Comparison of ENCODE assay signal across 20 cellular contexts in genomic region chr5:96024683-96025475, GRCh38.
DNase-seq lines count a peak whose midpoint lies in the region; ATAC-seq, FAIRE-seq and TF ChIP-seq lines count a peak whose summit lies in the region.
"Had no signal": no experiment of that assay in that cellular context is flagged by ENCODE, and none has a peak within 500 bp of the region (broad histone marks: within the 10 kb centered on the region; RNA-seq: fewer than 3 reads in every experiment).

No MANE protein-coding gene starts in this region.

- TF ChIP-seq EP300 in GM12878 (IDR thresholded peaks at IDR 0.05; ENCODE audit: borderline replicate concordance in 1 of 2, control insufficient read depth in 1 of 2, low read depth in 2 of 2, low read length in 2 of 2), result no peak

- no peak overlapping the region for H3K27ac ChIP-seq in GM12878 (ENCODE audit: control insufficient read depth, insufficient read depth)
- H3K27ac ChIP-seq in keratinocyte (ENCODE audit: control insufficient read depth, insufficient read depth, low read length), result peak overlapping the region; percentile 97
- peak overlapping the region in 2 of 3 donors; percentile 38 to 57 for H3K27ac ChIP-seq in thyroid gland

- no peaks in the 10 kb centered on the region for H3K36me3 Mint-ChIP-seq in HFFc6 (ENCODE audit: low read depth)
- H3K36me3 Mint-ChIP-seq: activated naive CD4-positive, alpha-beta T cell treated with anti-CD3 and anti-CD28 coated beads, Interleukin-2, amount 50 U/mL, for 72 hours; brain had no signal

- H3K27me3 ChIP-seq in GM12878 (replicated peaks in 1 of 2; ENCODE audit: control insufficient read depth in 2 of 2, insufficient read depth in 2 of 2, low read length in 1 of 2), result no peaks in the 10 kb centered on the region
- H3K27me3 ChIP-seq in keratinocyte (ENCODE audit: control insufficient read depth, extremely low read depth, insufficient read depth, low read length), result no peaks in the 10 kb centered on the region
- no peaks in the 10 kb centered on the region for H3K27me3 ChIP-seq in thyroid gland
- H3K27me3 ChIP-seq: BE2C, uterus had no signal

- POLR2A ChIA-PET in GM12878 (lab: Charles Lee), result no interaction called here

- intact Hi-C loops in GM12878 (cut with micrococcal nuclease; ENCODE audit: unreplicated experiment), result no loop called here
- intact Hi-C loops in thyroid gland (cut with DNase I), result no loop called here
- intact Hi-C loops in cardiac septum (cut with DNase I), result no loop called here

- SMC1A ChIA-PET in GM12878 (lab: Charles Lee; ENCODE audit: uncharacterized antibody, unreplicated experiment), result interaction anchor here (0.9 to 2.2 kb wide), 5 partner anchors 11 to 312 kb away, joined by 3 to 6 read pairs (median 4); no protein-coding TSS in a partner anchor

- DNase-seq in HFFc6, result no peak
- no peak for DNase-seq in GM12878 (ENCODE audit: low read depth, low spot score)
- no peak for DNase-seq in keratinocyte (ENCODE audit: low read depth, low spot score)
- no peak for DNase-seq in thyroid gland
- DNase-seq in cardiac septum (ENCODE audit: low spot score), result no peak
- DNase-seq in EL, result no peak
- DNase-seq: activated CD4-positive, alpha-beta T cell treated with anti-CD3 and anti-CD28 coated beads, Interleukin-2, amount 50 U/mL, for 4 hours; BE2C; GDM1; left ventricle myocardium inferior; NCI-H2029 treated with DMSO at 0.1 percent for 48 hours; occipital lobe; Right ventricle myocardium superior; stimulated activated CD4-positive, alpha-beta T cell treated with anti-CD3 and anti-CD28 coated beads, Interleukin-2, amount 100 ng/mL, for 48 hours; T-helper 1 cell; uterus had no signal

- no peaks in the 10 kb centered on the region for H3K9me3 Mint-ChIP-seq in HFFc6
- H3K9me3 Mint-ChIP-seq: activated naive CD4-positive, alpha-beta T cell treated with anti-CD3 and anti-CD28 coated beads, Interleukin-2, amount 50 U/mL, for 72 hours had no signal

- CTCF ChIA-PET in GM12878 (lab: Yijun Ruan, JAX), result no interaction called here

- ATAC-seq in GM12878, result peak; percentile 31; the same call in 1 of the 3 replicates
- ATAC-seq in HG02981 (IDR thresholded peaks at IDR 0.05; ENCODE audit: unreplicated experiment), result no peak
- ATAC-seq: activated naive CD4-positive, alpha-beta T cell treated with anti-CD3 and anti-CD28 coated beads, Interleukin-2, amount 50 U/mL, for 72 hours had no signal

- H3K9me3 ChIP-seq in GM12878 (replicated peaks; ENCODE audit: control insufficient read depth, insufficient read depth, low read length), result no peaks in the 10 kb centered on the region
- H3K9me3 ChIP-seq in keratinocyte (ENCODE audit: control insufficient read depth, low read depth, low read length), result no peaks in the 10 kb centered on the region
- no peaks in the 10 kb centered on the region for H3K9me3 ChIP-seq in thyroid gland
- H3K9me3 ChIP-seq: BE2C, left ventricle myocardium inferior, uterus had no signal

- no peak for TF ChIP-seq POLR2A in GM12878 (IDR thresholded peaks at IDR 0.05; ENCODE audit: low read depth, low read length)
- no peak for TF ChIP-seq POLR2A in thyroid gland (IDR thresholded peaks at IDR 0.05)

- H3K4me2 ChIP-seq in GM12878 (ENCODE audit: control insufficient read depth, insufficient read depth), result no peak overlapping the region
- H3K4me2 ChIP-seq in keratinocyte (ENCODE audit: control insufficient read depth, extremely low read depth, insufficient read depth, low read depth, low read length), result peak overlapping the region; percentile 77

- WGBS in GM12878 (ENCODE audit: insufficient coverage, insufficient replicate concordance, low lambda C conversion rate, missing lambda C conversion rate), result 47% methylated on average over 6 of the region's 6 CpGs
- WGBS in thyroid gland, 2 donors, result 65 to 79% methylated on average over 6 of the region's 6 CpGs

- peak overlapping the region; percentile 80 for H3K27ac Mint-ChIP-seq in HFFc6
- H3K27ac Mint-ChIP-seq: activated naive CD4-positive, alpha-beta T cell treated with anti-CD3 and anti-CD28 coated beads, Interleukin-2, amount 50 U/mL, for 72 hours; brain had no signal

- RAD21 ChIA-PET in GM12878 (lab: Charles Lee; ENCODE audit: unreplicated experiment), result no interaction called here

- H3K36me3 ChIP-seq in GM12878 (ENCODE audit: control insufficient read depth in 2 of 2, insufficient read depth in 2 of 2, low read length in 1 of 2) (no peaks in the 10 kb centered on the region), keratinocyte (ENCODE audit: control insufficient read depth in 2 of 2, extremely low read depth in 1 of 2, insufficient read depth in 2 of 2, low read length in 2 of 2) (no peaks in the 10 kb centered on the region), thyroid gland (no peaks in the 10 kb centered on the region)
- H3K36me3 ChIP-seq: BE2C, left ventricle myocardium inferior, uterus had no signal

- no peaks in the 10 kb centered on the region for H3K4me1 ChIP-seq in GM12878 (ENCODE audit: control insufficient read depth, insufficient read depth, low read length)
- H3K4me1 ChIP-seq in keratinocyte (ENCODE audit: control insufficient read depth, extremely low read depth, insufficient read depth, low read length), result peaks cover 55% of the 10 kb centered on the region
- H3K4me1 ChIP-seq in thyroid gland, result peaks cover 10 to 14% of the 10 kb centered on the region in 2 donors
- H3K4me1 ChIP-seq: BE2C, uterus had no signal

- no peak for TF ChIP-seq RAD21 in GM12878 (IDR thresholded peaks at IDR 0.05; ENCODE audit: insufficient read depth, low read depth, low read length)

- H2AFZ ChIP-seq in GM12878 (ENCODE audit: control insufficient read depth, low read depth, low read length) (peak overlapping the region; percentile 33; the same call in 1 of the 2 replicates), keratinocyte (ENCODE audit: control insufficient read depth, low read length) (peak overlapping the region; percentile 59)

- H4K20me1 ChIP-seq in GM12878 (ENCODE audit: control insufficient read depth, insufficient read depth), result no peaks in the 10 kb centered on the region
- no peaks in the 10 kb centered on the region for H4K20me1 ChIP-seq in keratinocyte (ENCODE audit: control insufficient read depth, extremely low read depth, insufficient read depth, low read length)

- H3K9me1 ChIP-seq in keratinocyte (ENCODE audit: control insufficient read depth, extremely low read depth, insufficient read depth, low read length), result no peaks in the 10 kb centered on the region

- no peak overlapping the region; the same call in 1 of the 2 replicates for H3K4me3 Mint-ChIP-seq in HFFc6
- H3K4me3 Mint-ChIP-seq: brain had no signal

- no TSS peak for BruUV-seq in GM12878 (replicated peaks; lab: Mats Ljungman, UMichigan)

- no peak overlapping the region for H3K4me3 ChIP-seq in GM12878
- peak overlapping the region in 2 of 3 experiments; percentile 27 to 46 for H3K4me3 ChIP-seq in keratinocyte (ENCODE audit: control insufficient read depth in 2 of 3, extremely low read depth in 1 of 3, insufficient read depth in 2 of 3, low read depth in 1 of 3, low read length in 3 of 3)
- H3K4me3 ChIP-seq in thyroid gland (replicated peaks in 1 of 3), result no peak overlapping the region
- H3K4me3 ChIP-seq: left ventricle myocardium inferior, uterus had no signal

- dilution Hi-C loops in keratinocyte (cut with MboI; ENCODE audit: extremely low pct_ligation_motif_present, low sequenced_read_pairs), result no loop called here

- H3K9ac ChIP-seq in GM12878 (ENCODE audit: control insufficient read depth, insufficient read depth, low read length), result no peak overlapping the region
- peak overlapping the region; percentile 72 for H3K9ac ChIP-seq in keratinocyte (ENCODE audit: control insufficient read depth, extremely low read depth, insufficient read depth, low read length)

- FAIRE-seq in GM12878 (lab: Jason Lieb, UNC), result no peak
- FAIRE-seq in keratinocyte (lab: Jason Lieb, UNC), result peak; percentile 96
- FAIRE-seq: endothelial cell of umbilical vein had no signal

- H3K4me1 Mint-ChIP-seq in HFFc6 (ENCODE audit: low read depth), result peaks cover 78% of the 10 kb centered on the region
- H3K4me1 Mint-ChIP-seq: brain had no signal

- no peak for TF ChIP-seq CTCF in HFFc6 (IDR thresholded peaks at IDR 0.05)
- no peak for TF ChIP-seq CTCF in GM12878 (IDR thresholded peaks at IDR 0.05 in 2 of 3, conservative IDR thresholded peaks at IDR 0.05 in 1 of 3; ENCODE audit: control insufficient read depth in 2 of 3, extremely low read depth in 1 of 3, insufficient read depth in 1 of 3, low read depth in 3 of 3, low read length in 3 of 3)
- TF ChIP-seq CTCF in keratinocyte (optimal IDR thresholded peaks at IDR 0.05 in 1 of 3, IDR thresholded peaks at IDR 0.05 in 1 of 3, conservative IDR thresholded peaks at IDR 0.05 in 1 of 3; ENCODE audit: extremely low read depth in 1 of 3, insufficient read depth in 2 of 3, low read length in 3 of 3), result no peak
- TF ChIP-seq CTCF in thyroid gland (IDR thresholded peaks at IDR 0.05), result no peak

- in situ Hi-C loops in GM12878 (cut with MboI), result no loop called here

- no peaks in the 10 kb centered on the region for H3K27me3 Mint-ChIP-seq in HFFc6 (ENCODE audit: insufficient read depth)
- H3K27me3 Mint-ChIP-seq: brain had no signal

- no peaks in the 10 kb centered on the region for H3K79me2 ChIP-seq in GM12878 (ENCODE audit: control insufficient read depth, insufficient read depth, low read length)
- no peaks in the 10 kb centered on the region for H3K79me2 ChIP-seq in keratinocyte (ENCODE audit: control insufficient read depth, insufficient read depth, low read length)

TF ChIP-seq in GM12878, 131 proteins besides CTCF, POLR2A, EP300 and RAD21 (continues in another document):
- TF ChIP-seq RB1 (IDR thresholded peaks at IDR 0.05; ENCODE audit: borderline replicate concordance), result no peak
- TF ChIP-seq POU2F2 (IDR thresholded peaks at IDR 0.05; ENCODE audit: borderline replicate concordance, low read depth, low read length), result no peak

Comparison
In these comparisons a context has a peak if more than half of its experiments do, and no peak if none do; other contexts are left out.
1. H3K4me3 ChIP-seq: peak in keratinocyte (2 of 3); none in GM12878 (single experiment) and thyroid gland (0 of 3).